Comparison of ENCODE assay signal across 8 cellular contexts in genomic region chr17:30714825-30715622, GRCh38.
DNase-seq lines count a peak whose midpoint lies in the region; ATAC-seq and TF ChIP-seq lines count a peak whose summit lies in the region.
"Not testable (repeated sequence)": the region's sequence is repeated elsewhere in the genome, so short reads cannot be mapped to it uniquely, and the experiment has no call there.

No MANE protein-coding gene starts in this region.

- H2AFZ ChIP-seq in Loucy (ENCODE audit: low read length); SK-N-SH (ENCODE audit: low read depth): not testable (repeated sequence)

- H3K27ac Mint-ChIP-seq in CD14-positive monocyte (peak overlapping the region in 4 of 7 donors; percentile 11 to 50 (median 26)), endothelial cell (ENCODE audit: unreplicated experiment) (peak overlapping the region; percentile 2)
- H3K27ac Mint-ChIP-seq in activated T-helper 1 cell treated with anti-CD3 and anti-CD28 coated beads, Interleukin-12 subunit alpha, Interleukin-12 subunit beta, Interleukin-2, Interleukin-4 antibody, amounts not matched to agents 30 ng/mL and 10 ng/mL and 1 ng/mL, durations not matched to agents 14 hours and 24 hours and 36 hours, result not testable (repeated sequence)

- not testable (repeated sequence) for H3K9me3 ChIP-seq in Loucy (ENCODE audit: insufficient read depth, low read depth, low read length); SK-N-SH; liver (ENCODE audit: control insufficient read depth in 4 of 4, low read length in 3 of 4)

- not testable (repeated sequence) for H3K27ac ChIP-seq in SK-N-SH (ENCODE audit: low read depth in 2 of 2, low read length in 1 of 2); liver (ENCODE audit: low read depth in 1 of 2, low read length in 2 of 2)

- H3K27me3 ChIP-seq in Loucy (ENCODE audit: insufficient read depth, low read length, poor library complexity, severe bottlenecking); SK-N-SH (ENCODE audit: insufficient read depth); liver (ENCODE audit: control insufficient read depth in 4 of 4, insufficient read depth in 4 of 4, low read length in 3 of 4): not testable (repeated sequence)

- peak; percentile 59 for ATAC-seq in GM19467 (IDR thresholded peaks at IDR 0.05; ENCODE audit: unreplicated experiment)

- H3K27me3 Mint-ChIP-seq in CD14-positive monocyte (ENCODE audit: low read depth in 3 of 3); endothelial cell (ENCODE audit: unreplicated experiment): not testable (repeated sequence)
- peaks cover 21% of the 10 kb centered on the region for H3K27me3 Mint-ChIP-seq in activated T-helper 1 cell treated with anti-CD3 and anti-CD28 coated beads, Interleukin-12 subunit alpha, Interleukin-12 subunit beta, Interleukin-2, Interleukin-4 antibody, amounts not matched to agents 30 ng/mL and 10 ng/mL and 1 ng/mL, durations not matched to agents 14 hours and 24 hours and 36 hours (ENCODE audit: insufficient read depth)

- H3K4me3 Mint-ChIP-seq in CD14-positive monocyte; activated T-helper 1 cell treated with anti-CD3 and anti-CD28 coated beads, Interleukin-12 subunit alpha, Interleukin-12 subunit beta, Interleukin-2, Interleukin-4 antibody, amounts not matched to agents 30 ng/mL and 10 ng/mL and 1 ng/mL, durations not matched to agents 14 hours and 24 hours and 36 hours; endothelial cell (ENCODE audit: unreplicated experiment): not testable (repeated sequence)

- TF ChIP-seq CTCF in CD14-positive monocyte (IDR thresholded peaks at IDR 0.05), result peak; percentile 66
- peak; percentile 65 for TF ChIP-seq CTCF in Loucy (conservative IDR thresholded peaks at IDR 0.05; ENCODE audit: low read length)
- TF ChIP-seq CTCF in SK-N-SH (IDR thresholded peaks at IDR 0.05), result peak; percentile 73
- TF ChIP-seq CTCF in endothelial cell (IDR thresholded peaks at IDR 0.05; ENCODE audit: unreplicated experiment), result peak; percentile 63
- peak; percentile 24 for TF ChIP-seq CTCF in liver (IDR thresholded peaks at IDR 0.05; ENCODE audit: low read depth, low read length, missing input control)

- not testable (repeated sequence) for H3K9ac ChIP-seq in Loucy (ENCODE audit: low read depth, low read length, poor library complexity, severe bottlenecking); SK-N-SH; liver (ENCODE audit: low read depth in 1 of 2, low read length in 2 of 2)

- POLR2A ChIA-PET in SK-N-SH (lab: Yijun Ruan, JAX), result not testable (repeated sequence)

- H3K36me3 Mint-ChIP-seq in CD14-positive monocyte; activated T-helper 1 cell treated with anti-CD3 and anti-CD28 coated beads, Interleukin-12 subunit alpha, Interleukin-12 subunit beta, Interleukin-2, Interleukin-4 antibody, amounts not matched to agents 30 ng/mL and 10 ng/mL and 1 ng/mL, durations not matched to agents 14 hours and 24 hours and 36 hours (ENCODE audit: low read depth); endothelial cell (ENCODE audit: low read depth, unreplicated experiment): not testable (repeated sequence)

- not testable (repeated sequence) for H3K4me2 ChIP-seq in Loucy (ENCODE audit: low read depth, low read length, poor library complexity, severe bottlenecking); SK-N-SH

- peaks cover 14% of the 10 kb centered on the region for H3K4me1 ChIP-seq in Loucy (ENCODE audit: insufficient read depth, low read length, poor library complexity, severe bottlenecking)
- H3K4me1 ChIP-seq in SK-N-SH (ENCODE audit: control insufficient read depth in 1 of 2, insufficient read depth in 2 of 2, low read depth in 1 of 2, low read length in 1 of 2); liver (ENCODE audit: control insufficient read depth in 4 of 4, insufficient read depth in 4 of 4, low read length in 3 of 4): not testable (repeated sequence)

- H3K4me1 Mint-ChIP-seq in CD14-positive monocyte, result peaks cover 42% of the 10 kb centered on the region
- peaks cover 21% of the 10 kb centered on the region for H3K4me1 Mint-ChIP-seq in activated T-helper 1 cell treated with anti-CD3 and anti-CD28 coated beads, Interleukin-12 subunit alpha, Interleukin-12 subunit beta, Interleukin-2, Interleukin-4 antibody, amounts not matched to agents 30 ng/mL and 10 ng/mL and 1 ng/mL, durations not matched to agents 14 hours and 24 hours and 36 hours (ENCODE audit: low read depth)
- peaks cover 28% of the 10 kb centered on the region for H3K4me1 Mint-ChIP-seq in endothelial cell (ENCODE audit: unreplicated experiment)

- intact Hi-C loops in CD14-positive monocyte (cut with micrococcal nuclease), result not testable (repeated sequence)
- intact Hi-C loops in activated T-helper 1 cell treated with anti-CD3 and anti-CD28 coated beads, Interleukin-12 subunit alpha, Interleukin-12 subunit beta, Interleukin-2, Interleukin-4 antibody, amounts not matched to agents 30 ng/mL and 10 ng/mL and 1 ng/mL, durations not matched to agents 14 hours and 24 hours and 36 hours (cut with micrococcal nuclease), result loop anchor here (5.0 kb wide), 1 partner anchor 113 kb away; no protein-coding TSS in a partner anchor

- CTCF ChIA-PET in SK-N-SH (lab: Yijun Ruan, JAX), result interaction anchor here (1.4 to 1.9 kb wide), 2 partner anchors 9 to 238 kb away, joined by 5 to 7 read pairs; partner anchors contain the start of gene GOSR1

- not testable (repeated sequence) for DNase-seq in CD14-positive monocyte (ENCODE audit: low spot score)
- DNase-seq in SK-N-SH, result peak; percentile 39
- peak; percentile 38 for DNase-seq in activated T-helper 1 cell treated with anti-CD3 and anti-CD28 coated beads, Interleukin-12 subunit alpha, Interleukin-12 subunit beta, Interleukin-2, Interleukin-4 antibody, amounts not matched to agents 30 ng/mL and 10 ng/mL and 1 ng/mL, durations not matched to agents 14 hours and 24 hours and 36 hours (ENCODE audit: low spot score)
- peak; percentile 63 for DNase-seq in endothelial cell (ENCODE audit: low spot score)
- DNase-seq in stimulated activated CD4-positive, alpha-beta T cell treated with anti-CD3 and anti-CD28 coated beads, Interleukin-4, amount 100 ng/mL, for 1 hour, result peak; percentile 43

- not testable (repeated sequence) for H3K9me2 ChIP-seq in Loucy (replicated peaks; ENCODE audit: low read depth, low read length); SK-N-SH

- TF ChIP-seq RAD21 in SK-N-SH (IDR thresholded peaks at IDR 0.05; ENCODE audit: low read length) (peak; percentile 51), liver (IDR thresholded peaks at IDR 0.05) (peak; percentile 38 to 64)

- H3F3A ChIP-seq in Loucy (ENCODE audit: low read depth), result not testable (repeated sequence)
- peaks cover 12% of the 10 kb centered on the region for H3F3A ChIP-seq in SK-N-SH (replicated peaks; ENCODE audit: insufficient read depth)

- not testable (repeated sequence) for H3K4me3 ChIP-seq in Loucy (ENCODE audit: low read length, poor library complexity, severe bottlenecking); SK-N-SH (ENCODE audit: low read depth in 2 of 2, low read length in 1 of 2); liver (ENCODE audit: low read depth in 1 of 3, low read length in 3 of 3)

- H3K79me2 ChIP-seq in Loucy (ENCODE audit: insufficient read depth, low read length) (peaks cover 96% of the 10 kb centered on the region), SK-N-SH (ENCODE audit: insufficient read depth) (peaks cover 99% of the 10 kb centered on the region)

- H4K20me1 ChIP-seq in Loucy (ENCODE audit: insufficient read depth, low read length, poor library complexity, severe bottlenecking) (peaks cover 33% of the 10 kb centered on the region), SK-N-SH (ENCODE audit: insufficient read depth) (peaks cover 98% of the 10 kb centered on the region)

- H3K9me3 Mint-ChIP-seq in CD14-positive monocyte; activated T-helper 1 cell treated with anti-CD3 and anti-CD28 coated beads, Interleukin-12 subunit alpha, Interleukin-12 subunit beta, Interleukin-2, Interleukin-4 antibody, amounts not matched to agents 30 ng/mL and 10 ng/mL and 1 ng/mL, durations not matched to agents 14 hours and 24 hours and 36 hours; endothelial cell (ENCODE audit: unreplicated experiment): not testable (repeated sequence)

- TF ChIP-seq EP300 in SK-N-SH (IDR thresholded peaks at IDR 0.05; ENCODE audit: borderline replicate concordance in 1 of 2, low read depth in 1 of 2, low read length in 1 of 2), result not testable (repeated sequence)

- not testable (repeated sequence) for H3K36me3 ChIP-seq in Loucy (ENCODE audit: insufficient read depth, low read length); SK-N-SH (replicated peaks in 1 of 2; ENCODE audit: control insufficient read depth in 1 of 2, insufficient read depth in 2 of 2, low read length in 1 of 2); liver (ENCODE audit: control insufficient read depth in 4 of 4, insufficient read depth in 3 of 4, low read depth in 1 of 4, low read length in 3 of 4)

- WGBS in SK-N-SH (ENCODE audit: low lambda C conversion rate), result 81% methylated on average over 24 of the region's 25 CpGs
- 71% methylated on average over 25 of the region's 25 CpGs for WGBS in liver

TF ChIP-seq in SK-N-SH, 30 proteins besides CTCF, POLR2A, EP300 and RAD21:
- TF ChIP-seq SMC3 (IDR thresholded peaks at IDR 0.05; ENCODE audit: low read depth, low read length), result peak; percentile 36; the same call in 1 of the 2 replicates
